8 cellular contexts compared by ENCODE assay signal in genomic region chr9:107637421-107638420, GRCh38.
DNase-seq lines count a peak whose midpoint lies in the region; ATAC-seq and TF ChIP-seq lines count a peak whose summit lies in the region.

No MANE protein-coding gene starts in this region.

- H3K36me3 Mint-ChIP-seq in CD8-positive, alpha-beta T cell, result no peaks in the 10 kb centered on the region

- no peak for DNase-seq in CD8-positive, alpha-beta T cell
- DNase-seq in fibroblast of villous mesenchyme (ENCODE audit: low read depth) (peak; percentile 98), upper lobe of left lung (peak; percentile 82 to 92)
- DNase-seq in stimulated activated CD4-positive, alpha-beta T cell treated with anti-CD3 and anti-CD28 coated beads, Interleukin-4, amount 100 ng/mL, for 1 hour, result no peak

- no peak for TF ChIP-seq CTCF in CD8-positive, alpha-beta T cell (IDR thresholded peaks at IDR 0.05)
- TF ChIP-seq CTCF in WI38 (IDR thresholded peaks at IDR 0.05; ENCODE audit: low read depth, low read length) (no peak), fibroblast of villous mesenchyme (IDR thresholded peaks at IDR 0.05; ENCODE audit: insufficient read depth, low read depth, low read length) (peak; percentile 35), upper lobe of left lung (IDR thresholded peaks at IDR 0.05) (peak in 5 of 6 experiments; percentile 16 to 70 (median 46))

- H3K4me1 ChIP-seq in CD8-positive, alpha-beta T cell (ENCODE audit: insufficient read depth, low read length), result no peaks in the 10 kb centered on the region
- H3K4me1 ChIP-seq in muscle layer of colon (ENCODE audit: insufficient read depth, low read length), result peaks cover 24% of the 10 kb centered on the region
- H3K4me1 ChIP-seq in upper lobe of left lung, result peaks cover 13 to 18% (median 15%) of the 10 kb centered on the region in 4 donors

- WGBS in upper lobe of left lung, 2 donors, result 3 to 6% methylated on average over 36 to 49 of the region's 67 CpGs

- H3K9me3 Mint-ChIP-seq in CD8-positive, alpha-beta T cell, result peaks cover 2% of the 10 kb centered on the region

- no peak for ATAC-seq in CD8-positive, alpha-beta T cell
- ATAC-seq in HG03378 (IDR thresholded peaks at IDR 0.05; ENCODE audit: unreplicated experiment), result peak; percentile 56
- ATAC-seq in upper lobe of left lung (ENCODE audit: low FRiP score in 2 of 2), result peak; percentile 92
- no peak for ATAC-seq in HG03342 (IDR thresholded peaks at IDR 0.05; ENCODE audit: unreplicated experiment)

- TF ChIP-seq POLR2A in upper lobe of left lung (IDR thresholded peaks at IDR 0.05), result peak in 3 of 4 donors; percentile 83 to 95 (median 93)

- H3K27ac ChIP-seq in CD8-positive, alpha-beta T cell (ENCODE audit: low read depth, low read length), result no peak overlapping the region
- H3K27ac ChIP-seq in muscle layer of colon (ENCODE audit: low read depth, low read length), result peak overlapping the region; percentile 90
- H3K27ac ChIP-seq in upper lobe of left lung, result peak overlapping the region; percentile 91 to 97 (median 94)

- no peaks in the 10 kb centered on the region for H3K36me3 ChIP-seq in CD8-positive, alpha-beta T cell (ENCODE audit: insufficient read depth, low read length)
- H3K36me3 ChIP-seq in muscle layer of colon (ENCODE audit: insufficient read depth, low read length) (no peaks in the 10 kb centered on the region), upper lobe of left lung (no peaks in the 10 kb centered on the region)

- intact Hi-C loops in CD8-positive, alpha-beta T cell (cut with DNase I, micrococcal nuclease), result no loop called here

- H3K27me3 Mint-ChIP-seq in CD8-positive, alpha-beta T cell (ENCODE audit: low read depth), result peaks cover 42% of the 10 kb centered on the region

- CTCF ChIA-PET in CD8-positive, alpha-beta T cell (lab: Charles Lee), result no interaction called here

- H3K4me3 Mint-ChIP-seq in CD8-positive, alpha-beta T cell, result peak overlapping the region; percentile 12

- H3K9ac ChIP-seq in muscle layer of colon (ENCODE audit: low read length), result peak overlapping the region; percentile 60

- no peaks in the 10 kb centered on the region for H3K9me3 ChIP-seq in CD8-positive, alpha-beta T cell (ENCODE audit: low read length)
- H3K9me3 ChIP-seq in muscle layer of colon (ENCODE audit: low read length) (no peaks in the 10 kb centered on the region), upper lobe of left lung (no peaks in the 10 kb centered on the region)

- POLR2A ChIA-PET in CD8-positive, alpha-beta T cell (lab: Charles Lee), result no interaction called here

- peaks cover 5% of the 10 kb centered on the region for H3K27me3 ChIP-seq in CD8-positive, alpha-beta T cell (ENCODE audit: insufficient read depth, low read length)
- no peaks in the 10 kb centered on the region for H3K27me3 ChIP-seq in muscle layer of colon (ENCODE audit: control insufficient read depth in 1 of 2, insufficient read depth in 2 of 2, low read length in 2 of 2)
- no peaks in the 10 kb centered on the region for H3K27me3 ChIP-seq in upper lobe of left lung

- H3K4me3 ChIP-seq in CD8-positive, alpha-beta T cell (ENCODE audit: low read depth, low read length), result no peak overlapping the region
- H3K4me3 ChIP-seq in WI38 (ENCODE audit: low read depth, low read length), result peak overlapping the region; percentile 63
- H3K4me3 ChIP-seq in fibroblast of villous mesenchyme (ENCODE audit: low read depth, low read length), result peak overlapping the region; percentile 62
- peak overlapping the region; percentile 31 to 52 for H3K4me3 ChIP-seq in muscle layer of colon (ENCODE audit: low read depth in 1 of 2, low read length in 2 of 2)
- peak overlapping the region in 3 of 4 donors; percentile 31 to 45 (median 40) for H3K4me3 ChIP-seq in upper lobe of left lung

- peaks cover 10% of the 10 kb centered on the region for H3K4me1 Mint-ChIP-seq in CD8-positive, alpha-beta T cell (ENCODE audit: low read depth)

- TF ChIP-seq EP300 in upper lobe of left lung (IDR thresholded peaks at IDR 0.05), result peak; percentile 4 to 79 (median 58)

- no peak overlapping the region for H3K27ac Mint-ChIP-seq in CD8-positive, alpha-beta T cell

Comparison
In these comparisons a context has a peak if more than half of its experiments do, and no peak if none do; other contexts are left out.
1. ATAC-seq: peak in HG03378 (single experiment) and upper lobe of left lung (2 of 2); none in CD8-positive, alpha-beta T cell (single experiment) and HG03342 (single experiment).
2. DNase-seq: peak in fibroblast of villous mesenchyme (single experiment) and upper lobe of left lung (2 of 2); none in CD8-positive, alpha-beta T cell (0 of 7) and stimulated activated CD4-positive, alpha-beta T cell treated with anti-CD3 and anti-CD28 coated beads, Interleukin-4, amount 100 ng/mL, for 1 hour (single experiment).
3. CTCF ChIP-seq: peak in fibroblast of villous mesenchyme (single experiment) and upper lobe of left lung (5 of 6); none in CD8-positive, alpha-beta T cell (single experiment) and WI38 (single experiment).